In genomic region chr18:38751897-38752296, GRCh38 we compare ENCODE assay signal across 14 cellular contexts.
DNase-seq lines count a peak whose midpoint lies in the region; ATAC-seq, FAIRE-seq and TF ChIP-seq lines count a peak whose summit lies in the region.
"Had no signal": no experiment of that assay in that cellular context is flagged by ENCODE, and none has a peak within 500 bp of the region (broad histone marks: within the 10 kb centered on the region; RNA-seq: fewer than 3 reads in every experiment).

No MANE protein-coding gene starts in this region.

- no peak overlapping the region for H3K9ac ChIP-seq in rectal smooth muscle tissue (ENCODE audit: low read length)
- no peak overlapping the region for H3K9ac ChIP-seq in Karpas-422 (ENCODE audit: low read length)
- H3K9ac ChIP-seq: BLaER1 had no signal

- no peak overlapping the region for H3K4me2 ChIP-seq in Karpas-422 (ENCODE audit: low read depth, low read length, poor library complexity, severe bottlenecking)
- H3K4me2 ChIP-seq: BLaER1 had no signal

- no peaks in the 10 kb centered on the region for H4K20me1 ChIP-seq in Karpas-422 (ENCODE audit: insufficient read depth, low read depth, low read length)
- H4K20me1 ChIP-seq: BLaER1 had no signal

- H3K27me3 ChIP-seq in foreskin keratinocyte, result no peaks in the 10 kb centered on the region
- H3K27me3 ChIP-seq in rectal smooth muscle tissue (ENCODE audit: control insufficient read depth, insufficient read depth, low read length), result no peaks in the 10 kb centered on the region
- H3K27me3 ChIP-seq in pancreas, result no peaks in the 10 kb centered on the region
- no peaks in the 10 kb centered on the region for H3K27me3 ChIP-seq in Karpas-422 (ENCODE audit: low read length)
- no peaks in the 10 kb centered on the region for H3K27me3 ChIP-seq in upper lobe of right lung
- H3K27me3 ChIP-seq: BLaER1 had no signal

- peak; percentile 39 for ATAC-seq in GM18499 (IDR thresholded peaks at IDR 0.05; ENCODE audit: insufficient read depth, unreplicated experiment)
- ATAC-seq in foreskin keratinocyte, result peak; percentile 79
- ATAC-seq in pancreas, result no peak
- ATAC-seq in upper lobe of right lung, result no peak
- ATAC-seq: left lobe of liver had no signal

- H3K4me1 ChIP-seq in foreskin keratinocyte (peaks cover 22% of the 10 kb centered on the region), rectal smooth muscle tissue (ENCODE audit: control insufficient read depth, insufficient read depth, low read length) (no peaks in the 10 kb centered on the region), pancreas (no peaks in the 10 kb centered on the region), Karpas-422 (ENCODE audit: low read length) (no peaks in the 10 kb centered on the region), upper lobe of right lung (no peaks in the 10 kb centered on the region)
- H3K4me1 ChIP-seq: BLaER1 had no signal

- intact Hi-C loops in pancreas (cut with DNase I), result no loop called here
- intact Hi-C loops in upper lobe of right lung (cut with DNase I), result no loop called here

- FAIRE-seq in pancreas (lab: Jason Lieb, UNC), result no peak
- FAIRE-seq: RCC 7860 had no signal

- no peak for TF ChIP-seq CTCF in foreskin keratinocyte (conservative IDR thresholded peaks at IDR 0.05)
- no peak for TF ChIP-seq CTCF in pancreas (IDR thresholded peaks at IDR 0.05)
- TF ChIP-seq CTCF in upper lobe of right lung (IDR thresholded peaks at IDR 0.05), result no peak

- 7 to 13% methylated on average over 8 of the region's 8 CpGs for WGBS in pancreas, 2 donors

- H3K9me3 ChIP-seq in pancreas (no peaks in the 10 kb centered on the region), Karpas-422 (ENCODE audit: low read length) (peaks cover 34% of the 10 kb centered on the region), upper lobe of right lung (no peaks in the 10 kb centered on the region)

- H2AFZ ChIP-seq in Karpas-422 (ENCODE audit: low read length), result no peak overlapping the region

- H3K36me3 ChIP-seq in rectal smooth muscle tissue (ENCODE audit: control insufficient read depth, insufficient read depth, low read length) (no peaks in the 10 kb centered on the region), pancreas (no peaks in the 10 kb centered on the region), Karpas-422 (ENCODE audit: insufficient read depth, low read length) (no peaks in the 10 kb centered on the region), upper lobe of right lung (no peaks in the 10 kb centered on the region)
- H3K36me3 ChIP-seq: BLaER1 had no signal

- peak overlapping the region; percentile 23 for H3K4me3 ChIP-seq in rectal smooth muscle tissue (ENCODE audit: low read length)
- no peak overlapping the region for H3K4me3 ChIP-seq in pancreas
- no peak overlapping the region for H3K4me3 ChIP-seq in Karpas-422 (ENCODE audit: low read length)
- H3K4me3 ChIP-seq in upper lobe of right lung, result no peak overlapping the region
- H3K4me3 ChIP-seq: BLaER1 had no signal

- no peaks in the 10 kb centered on the region; the same call in 1 of the 2 replicates for H3K9me2 ChIP-seq in Karpas-422 (replicated peaks; ENCODE audit: insufficient read depth, low read length)

- no peak overlapping the region for H3K27ac ChIP-seq in foreskin keratinocyte
- H3K27ac ChIP-seq in rectal smooth muscle tissue (ENCODE audit: low read depth, low read length), result no peak overlapping the region
- no peak overlapping the region for H3K27ac ChIP-seq in pancreas
- H3K27ac ChIP-seq in Karpas-422 (ENCODE audit: low read length), result no peak overlapping the region
- H3K27ac ChIP-seq in upper lobe of right lung, result no peak overlapping the region
- H3K27ac ChIP-seq: BLaER1 had no signal

- H3K79me2 ChIP-seq in Karpas-422 (ENCODE audit: low read length), result no peaks in the 10 kb centered on the region

- DNase-seq in NCI-H2227 treated with DMSO at 0.1 percent for 48 hours (lab: John Stamatoyannopoulos, UW), result peak; percentile 65
- DNase-seq in foreskin keratinocyte, result peak; percentile 31 to 49
- DNase-seq in pancreas, result no peak
- no peak for DNase-seq in NCI-H128 (lab: John Stamatoyannopoulos, UW; ENCODE audit: unreplicated experiment)
- no peak for DNase-seq in Karpas-422
- DNase-seq in upper lobe of right lung, result no peak
- DNase-seq: foreskin melanocyte, Kasumi-1, NCI-H2081 had no signal

Comparison
In these comparisons a context has a peak if more than half of its experiments do, and no peak if none do; other contexts are left out.
1. ATAC-seq: peak in GM18499 (single experiment) and foreskin keratinocyte (single experiment); none in pancreas (0 of 4) and upper lobe of right lung (single experiment).
2. DNase-seq: peak in NCI-H2227 treated with DMSO at 0.1 percent for 48 hours (single experiment) and foreskin keratinocyte (2 of 2); none in pancreas (0 of 6), NCI-H128 (single experiment), Karpas-422 (single experiment) and upper lobe of right lung (single experiment).